ENCODE assay signal across 1 cellular context in genomic region chr5:63261695-63262094, GRCh38.
TF ChIP-seq lines count a peak whose summit lies in the region.

No MANE protein-coding gene starts in this region.

TF ChIP-seq in SK-N-SH treated with all-trans-retinoic acid at 6 μM for 48 hours, 23 proteins besides CTCF, POLR2A, EP300 and RAD21 (continued from another document):
- TF ChIP-seq POU6F1 (CRISPR knock-in tag; IDR thresholded peaks at IDR 0.05; ENCODE audit: borderline replicate concordance, low read depth) (no peak), ZC3H10 (CRISPR knock-in tag; IDR thresholded peaks at IDR 0.05) (no peak)
